In genomic region chr12:66409195-66409871, GRCh38 we compare ENCODE assay signal across 8 cellular contexts.
DNase-seq lines count a peak whose midpoint lies in the region; ATAC-seq and TF ChIP-seq lines count a peak whose summit lies in the region.

No MANE protein-coding gene starts in this region.

- no peaks in the 10 kb centered on the region for H3K9me3 Mint-ChIP-seq in Caco-2 (ENCODE audit: unreplicated experiment)
- H3K9me3 Mint-ChIP-seq in activated T-helper 1 cell treated with anti-CD3 and anti-CD28 coated beads, Interleukin-12 subunit alpha, Interleukin-12 subunit beta, Interleukin-2, Interleukin-4 antibody, amounts not matched to agents 30 ng/mL and 10 ng/mL and 1 ng/mL, durations not matched to agents 14 hours and 24 hours and 36 hours = no peaks in the 10 kb centered on the region

- BruUV-seq in Caco-2 (replicated peaks; lab: Mats Ljungman, UMichigan) = no TSS peak

- no peaks in the 10 kb centered on the region for H3K27me3 ChIP-seq in Caco-2 (replicated peaks; ENCODE audit: control insufficient read depth, insufficient read depth, low read length)

- DNase-seq in Caco-2 (peak; percentile 45 to 66), NCI-H526 treated with DMSO at 0.1 percent for 48 hours (lab: John Stamatoyannopoulos, UW) (peak; percentile 59), glomerular visceral epithelial cell (ENCODE audit: extremely low spot score) (peak; percentile 36), smooth muscle cell of the brain vasculature (ENCODE audit: low read depth, low spot score) (peak; percentile 41), germinal center (ENCODE audit: low spot score) (no peak)
- DNase-seq in activated T-helper 1 cell treated with anti-CD3 and anti-CD28 coated beads, Interleukin-12 subunit alpha, Interleukin-12 subunit beta, Interleukin-2, Interleukin-4 antibody, amounts not matched to agents 30 ng/mL and 10 ng/mL and 1 ng/mL, durations not matched to agents 14 hours and 24 hours and 36 hours (ENCODE audit: low spot score) = peak; percentile 20

- intact Hi-C loops in Caco-2 (cut with micrococcal nuclease; ENCODE audit: unreplicated experiment) = loop anchor here (1.0 to 2.0 kb wide), 4 partner anchors 57 to 265 kb away; no protein-coding TSS in a partner anchor
- intact Hi-C loops in activated T-helper 1 cell treated with anti-CD3 and anti-CD28 coated beads, Interleukin-12 subunit alpha, Interleukin-12 subunit beta, Interleukin-2, Interleukin-4 antibody, amounts not matched to agents 30 ng/mL and 10 ng/mL and 1 ng/mL, durations not matched to agents 14 hours and 24 hours and 36 hours (cut with micrococcal nuclease) = loop anchor here (1.0 to 10.0 kb wide), 6 partner anchors 130 to 852 kb away; no protein-coding TSS in a partner anchor

- H3K36me3 Mint-ChIP-seq in Caco-2 (ENCODE audit: insufficient read depth, unreplicated experiment) = no peaks in the 10 kb centered on the region
- no peaks in the 10 kb centered on the region for H3K36me3 Mint-ChIP-seq in activated T-helper 1 cell treated with anti-CD3 and anti-CD28 coated beads, Interleukin-12 subunit alpha, Interleukin-12 subunit beta, Interleukin-2, Interleukin-4 antibody, amounts not matched to agents 30 ng/mL and 10 ng/mL and 1 ng/mL, durations not matched to agents 14 hours and 24 hours and 36 hours (ENCODE audit: low read depth)

- POLR2A ChIA-PET in Caco-2 (lab: Charles Lee) = no interaction called here

- H3K27me3 Mint-ChIP-seq in Caco-2 (ENCODE audit: insufficient read depth, unreplicated experiment) = peaks cover 5% of the 10 kb centered on the region
- H3K27me3 Mint-ChIP-seq in activated T-helper 1 cell treated with anti-CD3 and anti-CD28 coated beads, Interleukin-12 subunit alpha, Interleukin-12 subunit beta, Interleukin-2, Interleukin-4 antibody, amounts not matched to agents 30 ng/mL and 10 ng/mL and 1 ng/mL, durations not matched to agents 14 hours and 24 hours and 36 hours (ENCODE audit: insufficient read depth) = peaks cover 21% of the 10 kb centered on the region

- CTCF ChIA-PET in Caco-2 (lab: Charles Lee) = interaction anchor here (0.6 to 1.3 kb wide), 3 partner anchors 57 to 140 kb away, joined by 3 to 7 read pairs (median 5); no protein-coding TSS in a partner anchor

- H3K4me1 ChIP-seq in Caco-2 = no peaks in the 10 kb centered on the region

- H3K4me3 Mint-ChIP-seq in Caco-2 (ENCODE audit: unreplicated experiment) = no peak overlapping the region
- no peak overlapping the region for H3K4me3 Mint-ChIP-seq in activated T-helper 1 cell treated with anti-CD3 and anti-CD28 coated beads, Interleukin-12 subunit alpha, Interleukin-12 subunit beta, Interleukin-2, Interleukin-4 antibody, amounts not matched to agents 30 ng/mL and 10 ng/mL and 1 ng/mL, durations not matched to agents 14 hours and 24 hours and 36 hours

- 0 out of 2 replicates have a peak, but pooled peaks cover 4% of the 10 kb centered on the region for H3K9me3 ChIP-seq in Caco-2

- no peak overlapping the region for H3K4me3 ChIP-seq in Caco-2 (ENCODE audit: low read depth, low read length)

- TF ChIP-seq CTCF in Caco-2 (IDR thresholded peaks at IDR 0.05; ENCODE audit: insufficient read depth in 1 of 2, low read depth in 1 of 2, low read length in 1 of 2, severe bottlenecking in 1 of 2, unreplicated experiment in 1 of 2) = peak; percentile 65

- no peaks in the 10 kb centered on the region for H3K4me1 Mint-ChIP-seq in Caco-2 (ENCODE audit: low read depth, unreplicated experiment)
- H3K4me1 Mint-ChIP-seq in activated T-helper 1 cell treated with anti-CD3 and anti-CD28 coated beads, Interleukin-12 subunit alpha, Interleukin-12 subunit beta, Interleukin-2, Interleukin-4 antibody, amounts not matched to agents 30 ng/mL and 10 ng/mL and 1 ng/mL, durations not matched to agents 14 hours and 24 hours and 36 hours (ENCODE audit: low read depth) = no peaks in the 10 kb centered on the region

- H3K27ac Mint-ChIP-seq in Caco-2 (ENCODE audit: unreplicated experiment) = no peak overlapping the region
- H3K27ac Mint-ChIP-seq in activated T-helper 1 cell treated with anti-CD3 and anti-CD28 coated beads, Interleukin-12 subunit alpha, Interleukin-12 subunit beta, Interleukin-2, Interleukin-4 antibody, amounts not matched to agents 30 ng/mL and 10 ng/mL and 1 ng/mL, durations not matched to agents 14 hours and 24 hours and 36 hours = no peak overlapping the region

- ATAC-seq in GM21619 (IDR thresholded peaks at IDR 0.05; ENCODE audit: unreplicated experiment) (peak; percentile 78), HG03196 (IDR thresholded peaks at IDR 0.05; ENCODE audit: unreplicated experiment) (no peak)

- no peaks in the 10 kb centered on the region for H3K36me3 ChIP-seq in Caco-2 (ENCODE audit: control insufficient read depth, insufficient read depth, low read length)
